In genomic region chr5:150263339-150263738, GRCh38 we compare ENCODE assay signal across 1 cellular context.
TF ChIP-seq lines count a peak whose summit lies in the region.

No MANE protein-coding gene starts in this region.

TF ChIP-seq in HEK293, 187 proteins besides CTCF, POLR2A, EP300 and RAD21 (continued from another document and continues in another):
- TF ChIP-seq, protein P1, sequence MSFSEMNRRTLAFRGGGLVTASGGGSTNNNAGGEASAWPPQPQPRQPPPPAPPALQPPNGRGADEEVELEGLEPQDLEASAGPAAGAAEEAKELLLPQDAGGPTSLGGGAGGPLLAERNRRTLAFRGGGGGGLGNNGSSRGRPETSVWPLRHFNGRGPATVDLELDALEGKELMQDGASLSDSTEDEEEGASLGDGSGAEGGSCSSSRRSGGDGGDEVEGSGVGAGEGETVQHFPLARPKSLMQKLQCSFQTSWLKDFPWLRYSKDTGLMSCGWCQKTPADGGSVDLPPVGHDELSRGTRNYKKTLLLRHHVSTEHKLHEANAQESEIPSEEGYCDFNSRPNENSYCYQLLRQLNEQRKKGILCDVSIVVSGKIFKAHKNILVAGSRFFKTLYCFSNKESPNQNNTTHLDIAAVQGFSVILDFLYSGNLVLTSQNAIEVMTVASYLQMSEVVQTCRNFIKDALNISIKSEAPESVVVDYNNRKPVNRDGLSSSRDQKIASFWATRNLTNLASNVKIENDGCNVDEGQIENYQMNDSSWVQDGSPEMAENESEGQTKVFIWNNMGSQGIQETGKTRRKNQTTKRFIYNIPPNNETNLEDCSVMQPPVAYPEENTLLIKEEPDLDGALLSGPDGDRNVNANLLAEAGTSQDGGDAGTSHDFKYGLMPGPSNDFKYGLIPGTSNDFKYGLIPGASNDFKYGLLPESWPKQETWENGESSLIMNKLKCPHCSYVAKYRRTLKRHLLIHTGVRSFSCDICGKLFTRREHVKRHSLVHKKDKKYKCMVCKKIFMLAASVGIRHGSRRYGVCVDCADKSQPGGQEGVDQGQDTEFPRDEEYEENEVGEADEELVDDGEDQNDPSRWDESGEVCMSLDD (tag by site-specific recombination; IDR thresholded peaks at IDR 0.05) = peak; percentile 29; the same call in 1 of the 2 replicates
- TF ChIP-seq MZF1 (tag by site-specific recombination; IDR thresholded peaks at IDR 0.05; ENCODE audit: borderline replicate concordance) (no peak), KLF1 (tag by site-specific recombination; IDR thresholded peaks at IDR 0.05) (no peak), ZNF624 (tag by site-specific recombination; IDR thresholded peaks at IDR 0.05) (no peak), ZNF221 (tag by site-specific recombination; IDR thresholded peaks at IDR 0.05; ENCODE audit: borderline replicate concordance) (no peak), ZNF10 (tag by site-specific recombination; IDR thresholded peaks at IDR 0.05) (no peak), ZNF133 (tag by site-specific recombination; IDR thresholded peaks at IDR 0.05) (no peak), ZNF585B (tag by site-specific recombination; IDR thresholded peaks at IDR 0.05) (no peak), PATZ1 (tag by site-specific recombination; IDR thresholded peaks at IDR 0.05) (0 out of 2 replicates have a peak, but pooled peaks have one; percentile 8), ZNF174 (tag by site-specific recombination; IDR thresholded peaks at IDR 0.05) (no peak), ZBTB7A (tag by site-specific recombination; IDR thresholded peaks at IDR 0.05; ENCODE audit: low read depth) (peak; percentile 65; the same call in 1 of the 2 replicates), REPIN1 (tag by site-specific recombination; IDR thresholded peaks at IDR 0.05; ENCODE audit: low read depth) (no peak), ZNF596 (tag by site-specific recombination; IDR thresholded peaks at IDR 0.05) (no peak), YY2 (tag by site-specific recombination; IDR thresholded peaks at IDR 0.05) (peak; percentile 25; the same call in 1 of the 2 replicates), ZNF175 (tag by site-specific recombination; IDR thresholded peaks at IDR 0.05) (no peak), BCL6B (tag by site-specific recombination; IDR thresholded peaks at IDR 0.05) (peak; percentile 28; the same call in 1 of the 2 replicates), ZFP37 (tag by site-specific recombination; IDR thresholded peaks at IDR 0.05) (no peak), HOXC10 (CRISPR knock-in tag; IDR thresholded peaks at IDR 0.05) (no peak), ZNF2 (tag by site-specific recombination; IDR thresholded peaks at IDR 0.05) (peak; percentile 60; the same call in 1 of the 2 replicates), PRDM10 (tag by site-specific recombination; IDR thresholded peaks at IDR 0.05) (peak; percentile 55; the same call in 1 of the 2 replicates), ZNF501 (tag by site-specific recombination; IDR thresholded peaks at IDR 0.05) (no peak), YY1 (tag by site-specific recombination; IDR thresholded peaks at IDR 0.05) (no peak), ZBTB6 (tag by site-specific recombination; IDR thresholded peaks at IDR 0.05) (no peak), ZBTB21 (tag by site-specific recombination; IDR thresholded peaks at IDR 0.05) (no peak), ZNF114 (tag by site-specific recombination; IDR thresholded peaks at IDR 0.05) (peak; percentile 93), ZNF157 (tag by site-specific recombination; IDR thresholded peaks at IDR 0.05) (0 out of 2 replicates have a peak, but pooled peaks have one; percentile 27), ZNF341 (tag by site-specific recombination; IDR thresholded peaks at IDR 0.05; ENCODE audit: low read depth) (no peak), ZNF707 (tag by site-specific recombination; IDR thresholded peaks at IDR 0.05) (no peak), ZNF274 (IDR thresholded peaks at IDR 0.05; ENCODE audit: low read length) (no peak), ZNF274 (tag by site-specific recombination; IDR thresholded peaks at IDR 0.05; ENCODE audit: borderline replicate concordance) (peak; percentile 32; the same call in 1 of the 2 replicates), PRDM1 (tag by site-specific recombination; IDR thresholded peaks at IDR 0.05) (no peak), GLI4 (tag by site-specific recombination; IDR thresholded peaks at IDR 0.05) (peak; percentile 77), ZNF335 (tag by site-specific recombination; conservative IDR thresholded peaks at IDR 0.05) (no peak), BCL11A (tag by site-specific recombination; IDR thresholded peaks at IDR 0.05; ENCODE audit: low read depth) (no peak), ZNF645 (tag by site-specific recombination; IDR thresholded peaks at IDR 0.05) (0 out of 2 replicates have a peak, but pooled peaks have one; percentile 29), ZNF404 (tag by site-specific recombination; IDR thresholded peaks at IDR 0.05) (no peak)
- TF ChIP-seq, protein P2, sequence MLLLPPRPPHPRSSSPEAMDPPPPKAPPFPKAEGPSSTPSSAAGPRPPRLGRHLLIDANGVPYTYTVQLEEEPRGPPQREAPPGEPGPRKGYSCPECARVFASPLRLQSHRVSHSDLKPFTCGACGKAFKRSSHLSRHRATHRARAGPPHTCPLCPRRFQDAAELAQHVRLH (tag by site-specific recombination; IDR thresholded peaks at IDR 0.05) = no peak
- TF ChIP-seq, protein P3, sequence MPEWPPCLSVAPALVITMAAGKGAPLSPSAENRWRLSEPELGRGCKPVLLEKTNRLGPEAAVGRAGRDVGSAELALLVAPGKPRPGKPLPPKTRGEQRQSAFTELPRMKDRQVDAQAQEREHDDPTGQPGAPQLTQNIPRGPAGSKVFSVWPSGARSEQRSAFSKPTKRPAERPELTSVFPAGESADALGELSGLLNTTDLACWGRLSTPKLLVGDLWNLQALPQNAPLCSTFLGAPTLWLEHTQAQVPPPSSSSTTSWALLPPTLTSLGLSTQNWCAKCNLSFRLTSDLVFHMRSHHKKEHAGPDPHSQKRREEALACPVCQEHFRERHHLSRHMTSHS (tag by site-specific recombination; IDR thresholded peaks at IDR 0.05) = no peak
- TF ChIP-seq, protein P4, sequence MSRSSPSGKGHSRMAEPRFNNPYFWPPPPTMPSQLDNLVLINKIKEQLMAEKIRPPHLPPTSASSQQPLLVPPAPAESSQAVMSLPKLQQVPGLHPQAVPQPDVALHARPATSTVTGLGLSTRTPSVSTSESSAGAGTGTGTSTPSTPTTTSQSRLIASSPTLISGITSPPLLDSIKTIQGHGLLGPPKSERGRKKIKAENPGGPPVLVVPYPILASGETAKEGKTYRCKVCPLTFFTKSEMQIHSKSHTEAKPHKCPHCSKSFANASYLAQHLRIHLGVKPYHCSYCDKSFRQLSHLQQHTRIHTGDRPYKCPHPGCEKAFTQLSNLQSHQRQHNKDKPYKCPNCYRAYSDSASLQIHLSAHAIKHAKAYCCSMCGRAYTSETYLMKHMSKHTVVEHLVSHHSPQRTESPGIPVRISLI (tag by site-specific recombination; IDR thresholded peaks at IDR 0.05) = no peak
- TF ChIP-seq, protein P5, sequence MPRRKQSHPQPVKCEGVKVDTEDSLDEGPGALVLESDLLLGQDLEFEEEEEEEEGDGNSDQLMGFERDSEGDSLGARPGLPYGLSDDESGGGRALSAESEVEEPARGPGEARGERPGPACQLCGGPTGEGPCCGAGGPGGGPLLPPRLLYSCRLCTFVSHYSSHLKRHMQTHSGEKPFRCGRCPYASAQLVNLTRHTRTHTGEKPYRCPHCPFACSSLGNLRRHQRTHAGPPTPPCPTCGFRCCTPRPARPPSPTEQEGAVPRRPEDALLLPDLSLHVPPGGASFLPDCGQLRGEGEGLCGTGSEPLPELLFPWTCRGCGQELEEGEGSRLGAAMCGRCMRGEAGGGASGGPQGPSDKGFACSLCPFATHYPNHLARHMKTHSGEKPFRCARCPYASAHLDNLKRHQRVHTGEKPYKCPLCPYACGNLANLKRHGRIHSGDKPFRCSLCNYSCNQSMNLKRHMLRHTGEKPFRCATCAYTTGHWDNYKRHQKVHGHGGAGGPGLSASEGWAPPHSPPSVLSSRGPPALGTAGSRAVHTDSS (tag by site-specific recombination; IDR thresholded peaks at IDR 0.05) = no peak
